In genomic region chr6:12956991-12957320, GRCh38 we compare ENCODE assay signal across 8 cellular contexts.
DNase-seq lines count a peak whose midpoint lies in the region; ATAC-seq and TF ChIP-seq lines count a peak whose summit lies in the region.

No MANE protein-coding gene starts in this region.

- intact Hi-C loops in natural killer cell (cut with micrococcal nuclease), result no loop called here

- TF ChIP-seq CTCF in AG04450 (IDR thresholded peaks at IDR 0.05; ENCODE audit: low read depth, low read length), result no peak
- TF ChIP-seq CTCF in natural killer cell (IDR thresholded peaks at IDR 0.05), result no peak

- peak overlapping the region in 1 of 2 donors; percentile 76 for H3K27ac Mint-ChIP-seq in natural killer cell

- H3K4me3 ChIP-seq in AG04450 (ENCODE audit: low read depth, low read length), result peak overlapping the region; percentile 63
- H3K4me3 ChIP-seq in Karpas-422 (ENCODE audit: low read length), result peak overlapping the region; percentile 62; the same call in 1 of the 2 replicates

- H3K79me2 ChIP-seq in Karpas-422 (ENCODE audit: low read length), result no peaks in the 10 kb centered on the region

- no peaks in the 10 kb centered on the region for H3K36me3 Mint-ChIP-seq in natural killer cell

- peak overlapping the region; percentile 46; the same call in 1 of the 2 replicates for H3K9ac ChIP-seq in Karpas-422 (ENCODE audit: low read length)

- H3K4me1 ChIP-seq in Karpas-422 (ENCODE audit: low read length), result no peaks in the 10 kb centered on the region

- H2AFZ ChIP-seq in Karpas-422 (ENCODE audit: low read length), result no peak overlapping the region

- H3K4me2 ChIP-seq in Karpas-422 (ENCODE audit: low read depth, low read length, poor library complexity, severe bottlenecking), result peak overlapping the region; percentile 62

- H3K9me3 Mint-ChIP-seq in natural killer cell, result no peaks in the 10 kb centered on the region

- no peak overlapping the region for H3K27ac ChIP-seq in AG04450 (ENCODE audit: low read depth, low read length)
- H3K27ac ChIP-seq in Karpas-422 (ENCODE audit: low read length), result no peak overlapping the region
- peak overlapping the region; percentile 78 for H3K27ac ChIP-seq in cingulate gyrus (ENCODE audit: low read depth, low read length)

- no peaks in the 10 kb centered on the region for H4K20me1 ChIP-seq in Karpas-422 (ENCODE audit: insufficient read depth, low read depth, low read length)

- POLR2A ChIA-PET in AG04450 (lab: Yijun Ruan, JAX), result no interaction called here

- CTCF ChIA-PET in AG04450 (lab: Charles Lee), result no interaction called here

- DNase-seq in AG04450 (ENCODE audit: low read depth, low spot score), result no peak
- no peak for DNase-seq in Karpas-422
- DNase-seq in natural killer cell, result no peak
- no peak for DNase-seq in cortex of kidney (lab: John Stamatoyannopoulos, UW)
- no peak for DNase-seq in H4 (ENCODE audit: low spot score)
- no peak for DNase-seq in iPS-NIHi7 (ENCODE audit: extremely low spot score)

- peak overlapping the region; percentile 87 for H3K4me3 Mint-ChIP-seq in natural killer cell

- peaks cover 32 to 50% of the 10 kb centered on the region in 2 donors for H3K27me3 Mint-ChIP-seq in natural killer cell (ENCODE audit: low read depth in 2 of 2)

- H3K9me2 ChIP-seq in Karpas-422 (replicated peaks; ENCODE audit: insufficient read depth, low read length), result no peaks in the 10 kb centered on the region

- peak in 1 of 3 donors; percentile 13 for ATAC-seq in natural killer cell
- no peak for ATAC-seq in HG03521 (IDR thresholded peaks at IDR 0.05; ENCODE audit: unreplicated experiment)

- H3K4me1 Mint-ChIP-seq in natural killer cell, result peaks cover 18 to 29% of the 10 kb centered on the region in 2 donors

- peaks cover 6% of the 10 kb centered on the region for H3K27me3 ChIP-seq in AG04450 (ENCODE audit: control insufficient read depth, insufficient read depth, low read length)
- no peaks in the 10 kb centered on the region for H3K27me3 ChIP-seq in Karpas-422 (ENCODE audit: low read length)

- H3K9me3 ChIP-seq in AG04450 (ENCODE audit: control insufficient read depth, insufficient read depth, low read length), result no peaks in the 10 kb centered on the region; the same call in 1 of the 2 replicates
- no peaks in the 10 kb centered on the region for H3K9me3 ChIP-seq in Karpas-422 (ENCODE audit: low read length)

- H3K36me3 ChIP-seq in Karpas-422 (ENCODE audit: insufficient read depth, low read length), result no peaks in the 10 kb centered on the region
